ENCODE assay signal across 30 cellular contexts in genomic region chr4:77631276-77631675, GRCh38. TPM values are rescaled to one million over a fixed set of nuclear protein-coding genes. Genes with fewer than 3 reads are reported as not detected.
"Had no signal": no experiment of that assay in that cellular context is flagged by ENCODE, and none has a peak within 500 bp of the region (broad histone marks: within the 10 kb centered on the region; RNA-seq: fewer than 3 reads in every experiment).

No MANE protein-coding gene starts in this region.

- H3K9me3 ChIP-seq: SJSA1 had no signal

- ATAC-seq: activated CD8-positive, alpha-beta T cell treated with anti-CD3 and anti-CD28 coated beads, Interleukin-2, amount 10 ng/mL, durations not matched to agents 7 days and 5 days; SK-N-SH treated with all-trans-retinoic acid at 6 μM for 48 hours had no signal

- DNase-seq: activated CD4-positive, alpha-beta T cell treated with anti-CD3 and anti-CD28 coated beads for 48 hours; activated CD4-positive, alpha-beta T cell treated with anti-CD3 and anti-CD28 coated beads, Interleukin-2, amount 50 U/mL, for 4 hours; activated CD4-positive, CD25-positive, alpha-beta regulatory T cell treated with anti-CD3 and anti-CD28 coated beads, Interleukin-2, amount 50 U/mL, for 72 hours; activated CD8-positive, alpha-beta memory T cell treated with anti-CD3 and anti-CD28 coated beads, Interleukin-2, amount 50 U/mL, for 48 hours; activated CD8-positive, alpha-beta T cell treated with anti-CD3 and anti-CD28 coated beads, Interleukin-2, amount 10 ng/mL, durations not matched to agents 7 days and 5 days; activated effector memory CD4-positive, alpha-beta T cell treated with Interleukin-2 at 50 U/mL for 16 hours; activated naive CD4-positive, alpha-beta T cell; activated T-cell treated with anti-CD3 and anti-CD28 coated beads, Interleukin-2, amount 50 U/mL, for 24 hours; aorta; central memory CD4-positive, alpha-beta T cell; KG1; NCI-H1092 treated with DMSO at 0.1 percent for 48 hours; NCI-H1417 treated with DMSO at 0.1 percent for 48 hours; NCI-H1694; NCI-H2029; NCI-H2107; NCI-H2171 treated with DMSO at 0.1 percent for 48 hours; NCI-H226; NCI-H510A; NCI-H526 treated with DMSO at 0.1 percent for 48 hours; NCI-H82; Right ventricle myocardium superior; RPMI8226; SW 1271 had no signal

- H3K4me3 ChIP-seq: breast epithelium, SJSA1 had no signal

- H3K27me3 ChIP-seq: breast epithelium, SJSA1 had no signal

- H3K36me3 ChIP-seq: breast epithelium, SJSA1 had no signal

- H3K4me1 ChIP-seq: breast epithelium, SJSA1 had no signal

- H3K27ac ChIP-seq: breast epithelium, SJSA1 had no signal

RNA-seq across cellular contexts. Expression of gene CXCL13, which starts 25.7 kb away (rescaled TPM):
- total RNA-seq: activated CD8-positive, alpha-beta T cell treated with anti-CD3 and anti-CD28 coated beads, Interleukin-2, amount 10 ng/mL, durations not matched to agents 7 days and 5 days; aorta; LHCN-M2; MCF 10A; OCI-LY7; Right ventricle myocardium superior; SJSA1 had no signal
